Comparison of ENCODE assay signal across 8 cellular contexts in genomic region chr22:41589260-41589600, GRCh38. TPM values are rescaled to one million over a fixed set of nuclear protein-coding genes. Genes with fewer than 3 reads are reported as not detected.
DNase-seq lines count a peak whose midpoint lies in the region; ATAC-seq and TF ChIP-seq lines count a peak whose summit lies in the region.

No MANE protein-coding gene starts in this region.

- TF ChIP-seq EP300 in upper lobe of left lung (IDR thresholded peaks at IDR 0.05): no peak

- no peaks in the 10 kb centered on the region for H3K27me3 ChIP-seq in NT2/D1 (ENCODE audit: insufficient read depth, insufficient read length)
- H3K27me3 ChIP-seq in upper lobe of left lung: no peaks in the 10 kb centered on the region

- H3K9me3 ChIP-seq in NT2/D1 (ENCODE audit: insufficient read depth, low read length) (peaks cover 6% of the 10 kb centered on the region; the same call in 1 of the 2 replicates), upper lobe of left lung (no peaks in the 10 kb centered on the region)

- H3K4me3 ChIP-seq in NT2/D1 (ENCODE audit: insufficient read length, low read depth) (peak overlapping the region; percentile 80), coronary artery (peak overlapping the region; percentile 95), upper lobe of left lung (peak overlapping the region; percentile 63 to 93 (median 88))

- TF ChIP-seq CTCF in C4-2B (conservative IDR thresholded peaks at IDR 0.05): no peak
- no peak for TF ChIP-seq CTCF in coronary artery (IDR thresholded peaks at IDR 0.05)
- TF ChIP-seq CTCF in upper lobe of left lung (IDR thresholded peaks at IDR 0.05): no peak

- ATAC-seq in GM21360 (IDR thresholded peaks at IDR 0.05; ENCODE audit: unreplicated experiment): peak; percentile 11
- ATAC-seq in upper lobe of left lung (ENCODE audit: low FRiP score in 2 of 2): peak; percentile 18 to 31
- no peak for ATAC-seq in HG02759 (IDR thresholded peaks at IDR 0.05; ENCODE audit: unreplicated experiment)

- 8 to 35% methylated on average over 2 to 16 of the region's 18 CpGs for WGBS in upper lobe of left lung, 2 donors

- peak overlapping the region; percentile 85 for H3K9ac ChIP-seq in NT2/D1 (ENCODE audit: insufficient read length, low read depth)

- TF ChIP-seq POLR2A in upper lobe of left lung (IDR thresholded peaks at IDR 0.05): no peak

- DNase-seq in NT2/D1 (ENCODE audit: low read depth, low spot score): no peak
- DNase-seq in coronary artery (ENCODE audit: low spot score): peak; percentile 83
- peak; percentile 33 to 47 for DNase-seq in lung microvascular endothelial cell (ENCODE audit: low read depth in 2 of 2)
- peak in 1 of 2 donors; percentile 27 for DNase-seq in upper lobe of left lung
- no peak for DNase-seq in GDM1 (lab: John Stamatoyannopoulos, UW)

- H3K27ac ChIP-seq in C4-2B (peak overlapping the region; percentile 77), coronary artery (peak overlapping the region; percentile 58 to 92), upper lobe of left lung (peak overlapping the region; percentile 69 to 97 (median 86))

- H3K4me1 ChIP-seq in NT2/D1 (ENCODE audit: insufficient read depth, insufficient read length) (peaks cover 4% of the 10 kb centered on the region), upper lobe of left lung (peaks cover 7 to 45% (median 19%) of the 10 kb centered on the region in 4 donors)

- H3K36me3 ChIP-seq in NT2/D1 (ENCODE audit: insufficient read depth, insufficient read length, low read length) (peaks cover 8% of the 10 kb centered on the region), upper lobe of left lung (peaks cover 0 to 12% (median 8%) of the 10 kb centered on the region in 4 donors)

RNA-seq across cellular contexts. Expression of gene PMM1, which starts 0.4 kb away (rescaled TPM):
- total RNA-seq in lung microvascular endothelial cell (2.2 and 2.6 TPM in 2 replicates), upper lobe of left lung (100 to 1,000 TPM in 4 of 6 donors, 10 to 100 TPM in 2; 42.1 to 226 (median 105) TPM)

RNA-seq across cellular contexts. Expression of gene CSDC2, which starts 28.4 kb away (rescaled TPM):
- total RNA-seq in lung microvascular endothelial cell (not detected in 2 replicates), upper lobe of left lung (1 to 10 TPM; 1.3 to 8.4 (median 5.7) TPM)

RNA-seq across cellular contexts. Expression of gene DESI1, which starts 31.6 kb away (rescaled TPM):
- 11.6 and 15.3 TPM in 2 replicates for total RNA-seq in lung microvascular endothelial cell
- total RNA-seq in upper lobe of left lung: 10 to 100 TPM; 28.2 to 41.5 (median 31.1) TPM

RNA-seq across cellular contexts. Expression of gene XRCC6, which starts 31.9 kb away (rescaled TPM):
- total RNA-seq in lung microvascular endothelial cell: 215 and 281 TPM in 2 replicates
- total RNA-seq in upper lobe of left lung: 100 to 1,000 TPM in 5 of 6 donors, 10 to 100 TPM in 1; 83.8 to 209 (median 167) TPM

RNA-seq across cellular contexts. Expression of gene POLR3H, which starts 45.0 kb away (rescaled TPM):
- total RNA-seq in lung microvascular endothelial cell (9.3 and 9.6 TPM in 2 replicates), upper lobe of left lung (10 to 100 TPM; 35.6 to 73.5 (median 53.0) TPM)

Comparison
In these comparisons a context has a peak if more than half of its experiments do, and no peak if none do; other contexts are left out.
1. DNase-seq: peak in coronary artery (single experiment) and lung microvascular endothelial cell (2 of 2); none in NT2/D1 (single experiment) and GDM1 (single experiment).
2. RNA of gene PMM1, which starts 0.4 kb away (total RNA-seq): 42.1 to 226 TPM in upper lobe of left lung; 2.2 to 2.6 TPM in lung microvascular endothelial cell; every median in the first group is over 10 times any median in the second.
3. Peak in every context shown above with its lines, with median percentiles within 50 percentile points of each other: H3K27ac ChIP-seq and H3K4me3 ChIP-seq.